Comparison of ENCODE assay signal across 17 cellular contexts in genomic region chr14:87002831-87003230, GRCh38.
DNase-seq lines count a peak whose midpoint lies in the region; TF ChIP-seq lines count a peak whose summit lies in the region.
"Had no signal": no experiment of that assay in that cellular context is flagged by ENCODE, and none has a peak within 500 bp of the region (broad histone marks: within the 10 kb centered on the region; RNA-seq: fewer than 3 reads in every experiment).

No MANE protein-coding gene starts in this region.

- no peak for DNase-seq in Karpas-422
- DNase-seq in dedifferentiated amniotic fluid mesenchymal stem cell (ENCODE audit: extremely low spot score), result peak; percentile 60
- DNase-seq in middle frontal gyrus (ENCODE audit: extremely low spot score, low spot score), result peak; percentile 16
- DNase-seq in midbrain (lab: John Stamatoyannopoulos, UW), result no peak
- no peak for DNase-seq in H7
- no peak for DNase-seq in GM19240 (ENCODE audit: insufficient read length, low spot score)
- DNase-seq: activated CD8-positive, alpha-beta memory T cell treated with anti-CD3 and anti-CD28 coated beads for 24 hours; activated naive CD8-positive, alpha-beta T cell treated with anti-CD3 and anti-CD28 coated beads for 36 hours; C1 segment of cervical spinal cord; heart right ventricle; NCI-H1417 treated with DMSO at 0.1 percent for 48 hours; SHP77; T-helper 2 cell had no signal

- H3K36me3 ChIP-seq in Karpas-422 (ENCODE audit: insufficient read depth, low read length), result peaks cover 3% of the 10 kb centered on the region; the same call in 1 of the 2 replicates
- no peaks in the 10 kb centered on the region for H3K36me3 ChIP-seq in H7 (replicated peaks; ENCODE audit: control insufficient read depth, insufficient read depth, low read length)
- H3K36me3 ChIP-seq: heart right ventricle, thoracic aorta had no signal

- no peaks in the 10 kb centered on the region for H3K9me2 ChIP-seq in Karpas-422 (replicated peaks; ENCODE audit: insufficient read depth, low read length)

- H3K4me3 ChIP-seq in Karpas-422 (ENCODE audit: low read length) (no peak overlapping the region), H7 (ENCODE audit: insufficient read depth, low read depth, low read length) (no peak overlapping the region)
- H3K4me3 ChIP-seq: coronary artery, thoracic aorta had no signal

- no peaks in the 10 kb centered on the region; the same call in 1 of the 2 replicates for H3K9me3 ChIP-seq in Karpas-422 (ENCODE audit: low read length)
- H3K9me3 ChIP-seq: thoracic aorta had no signal

- H2AFZ ChIP-seq in Karpas-422 (ENCODE audit: low read length), result peak overlapping the region; percentile 23; the same call in 1 of the 2 replicates

- H3K27me3 ChIP-seq in Karpas-422 (ENCODE audit: low read length), result no peaks in the 10 kb centered on the region
- H3K27me3 ChIP-seq in H7 (ENCODE audit: control insufficient read depth, insufficient read depth, low read length), result no peaks in the 10 kb centered on the region
- H3K27me3 ChIP-seq: heart right ventricle had no signal

- no peaks in the 10 kb centered on the region for H4K20me1 ChIP-seq in Karpas-422 (ENCODE audit: insufficient read depth, low read depth, low read length)

- H3K27ac ChIP-seq in C4-2B, result no peak overlapping the region
- no peak overlapping the region for H3K27ac ChIP-seq in Karpas-422 (ENCODE audit: low read length)
- H3K27ac ChIP-seq: coronary artery, epithelial cell of prostate, heart right ventricle, thoracic aorta had no signal

- H3K79me2 ChIP-seq in Karpas-422 (ENCODE audit: low read length), result no peaks in the 10 kb centered on the region

- peak; percentile 15 for TF ChIP-seq CTCF in C4-2B (conservative IDR thresholded peaks at IDR 0.05)

- no peak overlapping the region for H3K4me2 ChIP-seq in Karpas-422 (ENCODE audit: low read depth, low read length, poor library complexity, severe bottlenecking)

- no peak overlapping the region for H3K9ac ChIP-seq in Karpas-422 (ENCODE audit: low read length)

- peaks cover 29% of the 10 kb centered on the region for H3K4me1 ChIP-seq in Karpas-422 (ENCODE audit: low read length)

Comparison
In these comparisons a context has a peak if more than half of its experiments do, and no peak if none do; other contexts are left out.
1. DNase-seq: peak in dedifferentiated amniotic fluid mesenchymal stem cell (single experiment) and middle frontal gyrus (single experiment); none in Karpas-422 (single experiment), midbrain (single experiment), H7 (single experiment) and GM19240 (single experiment).